Comparison of ENCODE assay signal across 8 cellular contexts in genomic region chr6:166751051-166751595, GRCh38.
A peak's percentile ranks its signal among the peaks of the same experiment; 100 is the strongest.
DNase-seq lines count a peak whose midpoint lies in the region; ATAC-seq lines count a peak whose summit lies in the region.

No MANE protein-coding gene starts in this region.

- H3K27me3 ChIP-seq in BLaER1 = peaks cover 43% of the 10 kb centered on the region

- H3K4me1 ChIP-seq in BLaER1 = peaks cover 75% of the 10 kb centered on the region

- H4K20me1 ChIP-seq in BLaER1 = peaks cover 51% of the 10 kb centered on the region

- peaks cover 4% of the 10 kb centered on the region for H3K4me1 Mint-ChIP-seq in activated naive CD8-positive, alpha-beta T cell treated with anti-CD3 and anti-CD28 coated beads, Interleukin-2, amount 10 ng/mL, durations not matched to agents 7 days and 5 days

- H3K9me3 ChIP-seq in BLaER1 = no peaks in the 10 kb centered on the region

- H3K4me2 ChIP-seq in BLaER1 = peak overlapping the region; percentile 84

- H3K9ac ChIP-seq in BLaER1 = no peak overlapping the region

- H3K27me3 Mint-ChIP-seq in activated naive CD8-positive, alpha-beta T cell treated with anti-CD3 and anti-CD28 coated beads, Interleukin-2, amount 10 ng/mL, durations not matched to agents 7 days and 5 days = peaks cover 22% of the 10 kb centered on the region

- no peaks in the 10 kb centered on the region for H3K36me3 Mint-ChIP-seq in activated naive CD8-positive, alpha-beta T cell treated with anti-CD3 and anti-CD28 coated beads, Interleukin-2, amount 10 ng/mL, durations not matched to agents 7 days and 5 days

- no peak overlapping the region for H3K27ac ChIP-seq in BLaER1

- H3K4me3 Mint-ChIP-seq in activated naive CD8-positive, alpha-beta T cell treated with anti-CD3 and anti-CD28 coated beads, Interleukin-2, amount 10 ng/mL, durations not matched to agents 7 days and 5 days = no peak overlapping the region

- H3K9me3 Mint-ChIP-seq in activated naive CD8-positive, alpha-beta T cell treated with anti-CD3 and anti-CD28 coated beads, Interleukin-2, amount 10 ng/mL, durations not matched to agents 7 days and 5 days = no peaks in the 10 kb centered on the region

- DNase-seq in activated naive CD8-positive, alpha-beta T cell treated with anti-CD3 and anti-CD28 coated beads, Interleukin-2, amount 10 ng/mL, durations not matched to agents 7 days and 5 days = no peak
- no peak for DNase-seq in NCI-H345 (lab: John Stamatoyannopoulos, UW)
- no peak for DNase-seq in NK-92 (lab: John Stamatoyannopoulos, UW; ENCODE audit: unreplicated experiment)
- DNase-seq in NCI-H2107 (lab: John Stamatoyannopoulos, UW) = no peak
- DNase-seq in NCI-H187 (lab: John Stamatoyannopoulos, UW) = no peak

- POLR2A ChIA-PET in activated naive CD8-positive, alpha-beta T cell treated with anti-CD3 and anti-CD28 coated beads, Interleukin-2, amount 10 ng/mL, durations not matched to agents 7 days and 5 days (lab: Charles Lee) = no interaction called here

- no peaks in the 10 kb centered on the region for H3K36me3 ChIP-seq in BLaER1

- peak overlapping the region; percentile 48; the same call in 1 of the 2 replicates for H3K4me3 ChIP-seq in BLaER1

- H3K27ac Mint-ChIP-seq in activated naive CD8-positive, alpha-beta T cell treated with anti-CD3 and anti-CD28 coated beads, Interleukin-2, amount 10 ng/mL, durations not matched to agents 7 days and 5 days = no peak overlapping the region

- ATAC-seq in GM19438 (IDR thresholded peaks at IDR 0.05; ENCODE audit: low read depth, unreplicated experiment) (peak; percentile 92), HG03342 (IDR thresholded peaks at IDR 0.05; ENCODE audit: unreplicated experiment) (peak; percentile 74)
- peak; percentile 39 for ATAC-seq in activated naive CD8-positive, alpha-beta T cell treated with anti-CD3 and anti-CD28 coated beads, Interleukin-2, amount 10 ng/mL, durations not matched to agents 7 days and 5 days (ENCODE audit: low read depth)

Comparison
In these comparisons a context has a peak if more than half of its experiments do, and no peak if none do; other contexts are left out.
1. ATAC-seq: peak in every context shown above with its lines; median percentile 92 in GM19438; 74 in HG03342; 39 in activated naive CD8-positive, alpha-beta T cell treated with anti-CD3 and anti-CD28 coated beads, Interleukin-2, amount 10 ng/mL, durations not matched to agents 7 days and 5 days.